Comparison of ENCODE assay signal across 24 cellular contexts in the genomic region with DNA sequence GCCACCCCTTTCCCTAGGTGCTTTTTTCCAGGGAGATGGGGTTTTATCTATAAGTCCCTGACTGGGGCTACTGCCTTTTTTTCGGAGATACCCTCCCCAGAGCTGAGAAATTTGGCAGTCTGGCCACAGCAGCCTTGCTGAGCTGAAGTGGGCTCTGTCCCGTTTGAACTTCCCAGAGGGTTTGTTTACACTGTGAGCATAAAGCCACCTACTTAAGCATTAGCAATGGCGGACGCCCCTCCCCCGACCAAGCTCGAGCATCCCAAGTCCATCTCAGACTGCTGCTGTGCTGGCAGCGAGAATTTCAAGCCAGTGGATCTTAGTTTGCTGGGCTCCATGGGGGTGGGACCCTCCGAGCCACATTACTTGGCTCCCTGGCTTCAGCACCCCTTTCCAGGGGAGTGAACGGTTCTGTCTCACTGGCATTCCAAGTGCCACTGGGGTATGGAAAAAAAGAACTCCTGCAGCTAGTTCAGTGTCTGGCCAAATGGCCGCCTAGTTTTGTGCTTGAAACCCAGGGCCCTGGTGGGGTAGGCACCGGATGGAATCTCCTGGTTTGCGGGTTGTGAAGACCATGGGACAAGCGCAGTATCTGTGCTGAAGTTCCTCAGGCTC.
"Had no signal": no experiment of that assay in that cellular context is flagged by ENCODE, and none has a peak within 500 bp of the region (broad histone marks: within the 10 kb centered on the region; RNA-seq: fewer than 3 reads in every experiment).

No MANE protein-coding gene starts in this region.

- DNase-seq: activated B cell treated with CpG ODN at 0.5 μM for 24 hours; activated CD4-positive, alpha-beta T cell treated with anti-CD3 and anti-CD28 coated beads for 1 hour; activated CD4-positive, alpha-beta T cell treated with anti-CD3 and anti-CD28 coated beads, Interleukin-2, amount 10 ng/mL, durations not matched to agents 24 days and 14 days; activated CD4-positive, alpha-beta T cell treated with anti-CD3 and anti-CD28 coated beads, Interleukin-2, amount 50 U/mL, for 48 hours; activated CD8-positive, alpha-beta memory T cell treated with anti-CD3 and anti-CD28 coated beads, Interleukin-2, amount 10 ng/mL, durations not matched to agents 7 days and 5 days; activated effector memory CD4-positive, alpha-beta T cell treated with Interleukin-2 at 50 U/mL for 16 hours; activated naive CD4-positive, alpha-beta T cell treated with Interleukin-2 at 50 U/mL for 16 hours; activated naive CD8-positive, alpha-beta T cell treated with anti-CD3 and anti-CD28 coated beads, Interleukin-2, amount 50 U/mL, for 24 hours; activated T-cell treated with anti-CD3 and anti-CD28 coated beads, Interleukin-2, amount 50 U/mL, for 24 hours; amniotic stem cell; body of pancreas; central memory CD4-positive, alpha-beta T cell; KG1; NCI-H1092; NCI-H1417; NCI-H2029 treated with DMSO at 0.1 percent for 48 hours; NCI-H524; PC-3; SHP77 treated with DMSO at 0.1 percent for 48 hours; T-helper 17 cell; T-helper 9 cell had no signal

- H3K4me1 Mint-ChIP-seq: activated B cell treated with CpG ODN at 0.5 μM for 24 hours; activated CD4-positive, alpha-beta T cell treated with anti-CD3 and anti-CD28 coated beads, Interleukin-2, amount 10 ng/mL, durations not matched to agents 24 days and 14 days; activated CD8-positive, alpha-beta memory T cell treated with anti-CD3 and anti-CD28 coated beads, Interleukin-2, amount 10 ng/mL, durations not matched to agents 7 days and 5 days; activated naive CD8-positive, alpha-beta T cell treated with anti-CD3 and anti-CD28 coated beads, Interleukin-2, amount 50 U/mL, for 24 hours; T-helper 17 cell had no signal

- H3K4me1 ChIP-seq: ascending aorta, body of pancreas had no signal

- H3K4me3 ChIP-seq: ascending aorta, body of pancreas had no signal

- H3K36me3 ChIP-seq: ascending aorta had no signal

- H3K27me3 ChIP-seq: ascending aorta, body of pancreas had no signal

- ATAC-seq: activated CD8-positive, alpha-beta memory T cell treated with anti-CD3 and anti-CD28 coated beads, Interleukin-2, amount 10 ng/mL, durations not matched to agents 7 days and 5 days; activated naive CD4-positive, alpha-beta T cell treated with anti-CD3 and anti-CD28 coated beads, Interleukin-2, amount 50 U/mL, for 72 hours; activated naive CD8-positive, alpha-beta T cell treated with anti-CD3 and anti-CD28 coated beads, Interleukin-2, amount 50 U/mL, for 24 hours; body of pancreas; PC-3; T-helper 17 cell had no signal

- H3K27me3 Mint-ChIP-seq: activated B cell treated with CpG ODN at 0.5 μM for 24 hours; activated CD4-positive, alpha-beta T cell treated with anti-CD3 and anti-CD28 coated beads, Interleukin-2, amount 10 ng/mL, durations not matched to agents 24 days and 14 days; activated CD8-positive, alpha-beta memory T cell treated with anti-CD3 and anti-CD28 coated beads, Interleukin-2, amount 10 ng/mL, durations not matched to agents 7 days and 5 days; activated naive CD8-positive, alpha-beta T cell treated with anti-CD3 and anti-CD28 coated beads, Interleukin-2, amount 50 U/mL, for 24 hours; T-helper 17 cell had no signal

- H3K36me3 Mint-ChIP-seq: activated CD8-positive, alpha-beta memory T cell treated with anti-CD3 and anti-CD28 coated beads, Interleukin-2, amount 10 ng/mL, durations not matched to agents 7 days and 5 days had no signal

- H3K9me3 ChIP-seq: ascending aorta, body of pancreas had no signal

- H3K27ac Mint-ChIP-seq: activated B cell treated with CpG ODN at 0.5 μM for 24 hours; activated CD4-positive, alpha-beta T cell treated with anti-CD3 and anti-CD28 coated beads, Interleukin-2, amount 10 ng/mL, durations not matched to agents 24 days and 14 days; activated CD8-positive, alpha-beta memory T cell treated with anti-CD3 and anti-CD28 coated beads, Interleukin-2, amount 10 ng/mL, durations not matched to agents 7 days and 5 days; activated naive CD4-positive, alpha-beta T cell treated with anti-CD3 and anti-CD28 coated beads, Interleukin-2, amount 50 U/mL, for 72 hours; activated naive CD8-positive, alpha-beta T cell treated with anti-CD3 and anti-CD28 coated beads, Interleukin-2, amount 50 U/mL, for 24 hours; activated T-cell treated with anti-CD3 and anti-CD28 coated beads, Interleukin-2, amount 50 U/mL, for 24 hours; activated T-helper 1 cell treated with anti-CD3 and anti-CD28 coated beads, Interleukin-12 subunit alpha, Interleukin-12 subunit beta, Interleukin-2, Interleukin-4 antibody, amounts not matched to agents 30 ng/mL and 10 ng/mL and 1 ng/mL, durations not matched to agents 14 hours and 24 hours and 36 hours; T-helper 17 cell had no signal

- H3K9me3 Mint-ChIP-seq: activated B cell treated with CpG ODN at 0.5 μM for 24 hours; activated CD4-positive, alpha-beta T cell treated with anti-CD3 and anti-CD28 coated beads, Interleukin-2, amount 10 ng/mL, durations not matched to agents 24 days and 14 days; activated naive CD8-positive, alpha-beta T cell treated with anti-CD3 and anti-CD28 coated beads, Interleukin-2, amount 50 U/mL, for 24 hours; activated T-cell treated with anti-CD3 and anti-CD28 coated beads, Interleukin-2, amount 50 U/mL, for 24 hours had no signal

- H3K27ac ChIP-seq: ascending aorta, body of pancreas had no signal

- H3K4me3 Mint-ChIP-seq: activated B cell treated with CpG ODN at 0.5 μM for 24 hours; activated CD4-positive, alpha-beta T cell treated with anti-CD3 and anti-CD28 coated beads, Interleukin-2, amount 10 ng/mL, durations not matched to agents 24 days and 14 days; activated CD8-positive, alpha-beta memory T cell treated with anti-CD3 and anti-CD28 coated beads, Interleukin-2, amount 10 ng/mL, durations not matched to agents 7 days and 5 days; activated naive CD8-positive, alpha-beta T cell treated with anti-CD3 and anti-CD28 coated beads, Interleukin-2, amount 50 U/mL, for 24 hours; activated T-cell treated with anti-CD3 and anti-CD28 coated beads, Interleukin-2, amount 50 U/mL, for 24 hours; activated T-helper 1 cell treated with anti-CD3 and anti-CD28 coated beads, Interleukin-12 subunit alpha, Interleukin-12 subunit beta, Interleukin-2, Interleukin-4 antibody, amounts not matched to agents 30 ng/mL and 10 ng/mL and 1 ng/mL, durations not matched to agents 14 hours and 24 hours and 36 hours; T-helper 17 cell had no signal
